In the genomic region with DNA sequence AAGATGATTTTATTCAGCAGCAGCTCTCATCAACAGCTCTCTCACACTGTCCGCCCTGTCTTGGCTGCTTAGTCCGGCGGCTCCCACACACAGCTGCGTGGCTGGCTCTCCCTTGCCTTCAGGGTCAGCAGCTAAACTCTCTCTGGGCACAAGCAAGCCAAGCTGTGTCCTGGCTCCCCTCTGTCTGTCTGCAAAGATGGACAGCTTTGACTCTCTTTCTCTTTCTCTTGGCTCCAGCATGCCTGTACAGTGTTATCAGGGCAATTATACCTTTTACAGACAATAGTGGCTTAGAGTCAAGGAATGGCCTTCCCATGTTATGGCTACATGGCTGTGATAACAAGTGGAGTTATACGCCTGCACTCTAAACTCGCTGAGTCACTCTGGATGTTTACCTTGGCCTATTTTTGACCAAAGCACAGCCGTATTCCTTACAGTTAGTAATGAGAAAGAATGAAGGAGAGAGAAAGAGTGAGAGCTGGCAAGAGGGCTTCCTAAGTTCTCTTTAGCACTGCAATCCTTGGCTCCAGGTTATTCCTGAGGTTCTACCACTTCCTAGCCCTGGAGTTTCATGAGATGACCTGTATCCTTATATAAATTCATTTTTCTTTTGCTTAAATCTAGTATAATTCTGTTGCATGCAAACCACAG, we compare ENCODE assay signal across 10 cellular contexts. TPM values are rescaled to one million over a fixed set of nuclear protein-coding genes. Genes with fewer than 3 reads are reported as not detected.
DNase-seq lines count a peak whose midpoint lies in the region; ATAC-seq, FAIRE-seq and TF ChIP-seq lines count a peak whose summit lies in the region.
"Had no signal": no experiment of that assay in that cellular context is flagged by ENCODE, and none has a peak within 500 bp of the region (broad histone marks: within the 10 kb centered on the region; RNA-seq: fewer than 3 reads in every experiment).

No MANE protein-coding gene starts in this region.

- H3K4me3 ChIP-seq in breast epithelium (no peak overlapping the region), HepG2 (replicated peaks in 1 of 3; ENCODE audit: insufficient read depth in 1 of 3, low read depth in 2 of 3, low read length in 3 of 3) (no peak overlapping the region; a peak in 1 of 6 replicates), thoracic aorta (peak overlapping the region; percentile 29)

- no peak overlapping the region for H3K27ac Mint-ChIP-seq in stimulated activated memory B cell treated with anti-CD40 and anti-IgM and Interleukin-4, amounts not matched to agents 10 μg/mL and 1 μg/mL and 100 μg/mL, for 72 hours
- H3K27ac Mint-ChIP-seq in naive thymus-derived CD8-positive, alpha-beta T cell = no peak overlapping the region

- peak; percentile 59 for DNase-seq in LoVo (ENCODE audit: low spot score)
- DNase-seq in breast epithelium (ENCODE audit: low spot score in 2 of 2) = no peak
- DNase-seq in HepG2 (ENCODE audit: low spot score) = peak; percentile 89
- no peak for DNase-seq in thoracic aorta (ENCODE audit: low spot score)
- no peak for DNase-seq in foreskin keratinocyte
- DNase-seq in naive thymus-derived CD8-positive, alpha-beta T cell = no peak
- DNase-seq: activated effector memory CD4-positive, alpha-beta T cell treated with anti-CD3 and anti-CD28 coated beads, Interleukin-2, amount 50 U/mL, for 16 hours had no signal

- no peak overlapping the region for H2AFZ ChIP-seq in HepG2 (ENCODE audit: low read length)

- FAIRE-seq in HepG2 (lab: Jason Lieb, UNC) = peak; percentile 76
- FAIRE-seq: islet of Langerhans had no signal

- TF ChIP-seq POLR2A in breast epithelium (IDR thresholded peaks at IDR 0.05) = no peak
- TF ChIP-seq POLR2A in HepG2 (IDR thresholded peaks at IDR 0.05; ENCODE audit: insufficient read depth in 1 of 2, low read depth in 2 of 2, low read length in 2 of 2) = no peak

- H3K4me1 Mint-ChIP-seq in stimulated activated memory B cell treated with anti-CD40 and anti-IgM and Interleukin-4, amounts not matched to agents 10 μg/mL and 1 μg/mL and 100 μg/mL, for 72 hours = no peaks in the 10 kb centered on the region
- H3K4me1 Mint-ChIP-seq in naive thymus-derived CD8-positive, alpha-beta T cell = no peaks in the 10 kb centered on the region

- H3K79me2 ChIP-seq in HepG2 (ENCODE audit: insufficient read depth, low read length) = no peaks in the 10 kb centered on the region

- peak overlapping the region; percentile 62 to 70 for H3K27ac ChIP-seq in breast epithelium
- H3K27ac ChIP-seq in HepG2 (ENCODE audit: extremely low read length, insufficient read depth, low read length) = peak overlapping the region; percentile 96
- peak overlapping the region; percentile 46 to 69 for H3K27ac ChIP-seq in thoracic aorta
- no peak overlapping the region for H3K27ac ChIP-seq in foreskin keratinocyte

- H3K4me1 ChIP-seq in breast epithelium = peaks cover 0 to 4% of the 10 kb centered on the region in 2 donors
- peaks cover 54% of the 10 kb centered on the region for H3K4me1 ChIP-seq in HepG2 (ENCODE audit: insufficient read depth, low read length)
- H3K4me1 ChIP-seq in thoracic aorta (ENCODE audit: control insufficient read depth in 1 of 2, low read depth in 2 of 2) = peaks cover 10 to 25% of the 10 kb centered on the region in 2 donors
- H3K4me1 ChIP-seq in foreskin keratinocyte = no peaks in the 10 kb centered on the region

- intact Hi-C loops in breast epithelium (cut with DNase I; ENCODE audit: low total_unique reads) (no loop called here), HepG2 (cut with micrococcal nuclease; ENCODE audit: unreplicated experiment) (no loop called here)

- peak; percentile 83 for ATAC-seq in HepG2
- peak; percentile 59 for ATAC-seq in thoracic aorta (ENCODE audit: insufficient number of reproducible peaks, low FRiP score, low read depth)
- ATAC-seq in HG03439 (IDR thresholded peaks at IDR 0.05; ENCODE audit: unreplicated experiment) = no peak
- no peak for ATAC-seq in stimulated activated memory B cell treated with anti-CD40 and anti-IgM and Interleukin-4, amounts not matched to agents 10 μg/mL and 1 μg/mL and 100 μg/mL, for 72 hours
- no peak for ATAC-seq in foreskin keratinocyte
- no peak for ATAC-seq in naive thymus-derived CD8-positive, alpha-beta T cell

- TF ChIP-seq EP300 in HepG2 (IDR thresholded peaks at IDR 0.05; ENCODE audit: low read depth in 2 of 2, low read length in 2 of 2) (peak; percentile 17 to 68; a peak in 2 of 4 replicates), HepG2 (CRISPR knock-in tag; IDR thresholded peaks at IDR 0.05; ENCODE audit: borderline replicate concordance) (peak; percentile 71)

- H4K20me1 ChIP-seq in HepG2 (ENCODE audit: insufficient read depth, low read length) = no peaks in the 10 kb centered on the region

- H3K27me3 Mint-ChIP-seq in stimulated activated memory B cell treated with anti-CD40 and anti-IgM and Interleukin-4, amounts not matched to agents 10 μg/mL and 1 μg/mL and 100 μg/mL, for 72 hours = no peaks in the 10 kb centered on the region
- H3K27me3 Mint-ChIP-seq in naive thymus-derived CD8-positive, alpha-beta T cell = peaks cover 0 to 10% (median 0%) of the 10 kb centered on the region in 5 donors

- H3K27me3 ChIP-seq in breast epithelium (no peaks in the 10 kb centered on the region), HepG2 (ENCODE audit: control insufficient read depth in 1 of 2, insufficient read depth in 2 of 2, low read length in 2 of 2) (no peaks in the 10 kb centered on the region), thoracic aorta (replicated peaks; ENCODE audit: insufficient read depth) (no peaks in the 10 kb centered on the region), foreskin keratinocyte (no peaks in the 10 kb centered on the region)

- peak overlapping the region; percentile 79 for H3K9ac ChIP-seq in HepG2 (ENCODE audit: insufficient read depth, low read depth, low read length)

- no peak for TF ChIP-seq RAD21 in HepG2 (CRISPR knock-in tag; IDR thresholded peaks at IDR 0.05)

- POLR2A ChIA-PET in HepG2 (lab: Yijun Ruan, JAX) = interaction anchor here (1.1 to 2.6 kb wide), 6 partner anchors 32 to 256 kb away, joined by 3 to 12 read pairs (median 6); a partner anchor contains a TSS
- POLR2A ChIA-PET in naive thymus-derived CD8-positive, alpha-beta T cell (lab: Charles Lee) = interaction anchor here (0.8 kb wide), 1 partner anchor 12 kb away, joined by 3 read pairs; no protein-coding TSS in a partner anchor

- CTCF ChIA-PET in HepG2 (lab: Yijun Ruan, JAX; ENCODE audit: low intra/inter-chr PET ratio, low total read pairs) = no interaction called here

- 2% methylated on average over 3 of the region's 7 CpGs for WGBS in HepG2 (ENCODE audit: low lambda C conversion rate)

- no peaks in the 10 kb centered on the region for H3K36me3 Mint-ChIP-seq in stimulated activated memory B cell treated with anti-CD40 and anti-IgM and Interleukin-4, amounts not matched to agents 10 μg/mL and 1 μg/mL and 100 μg/mL, for 72 hours
- peaks cover 5 to 7% (median 6%) of the 10 kb centered on the region in 3 donors for H3K36me3 Mint-ChIP-seq in naive thymus-derived CD8-positive, alpha-beta T cell

- peaks cover 5% of the 10 kb centered on the region for H3K9me3 Mint-ChIP-seq in stimulated activated memory B cell treated with anti-CD40 and anti-IgM and Interleukin-4, amounts not matched to agents 10 μg/mL and 1 μg/mL and 100 μg/mL, for 72 hours
- H3K9me3 Mint-ChIP-seq in naive thymus-derived CD8-positive, alpha-beta T cell = peaks cover 0 to 9% (median 4%) of the 10 kb centered on the region in 9 donors

- no peak for TF ChIP-seq CTCF in breast epithelium (IDR thresholded peaks at IDR 0.05)
- TF ChIP-seq CTCF in HepG2 (CRISPR knock-in tag; IDR thresholded peaks at IDR 0.05) = no peak
- no peak for TF ChIP-seq CTCF in thoracic aorta (IDR thresholded peaks at IDR 0.05)
- TF ChIP-seq CTCF in foreskin keratinocyte (conservative IDR thresholded peaks at IDR 0.05) = no peak

- H3K4me3 Mint-ChIP-seq in stimulated activated memory B cell treated with anti-CD40 and anti-IgM and Interleukin-4, amounts not matched to agents 10 μg/mL and 1 μg/mL and 100 μg/mL, for 72 hours = no peak overlapping the region
- H3K4me3 Mint-ChIP-seq in naive thymus-derived CD8-positive, alpha-beta T cell = no peak overlapping the region

- H3K9me3 ChIP-seq in breast epithelium = no peaks in the 10 kb centered on the region
- no peaks in the 10 kb centered on the region for H3K9me3 ChIP-seq in HepG2 (ENCODE audit: low read length)
- no peaks in the 10 kb centered on the region for H3K9me3 ChIP-seq in thoracic aorta

- H3K36me3 ChIP-seq in breast epithelium (no peaks in the 10 kb centered on the region), HepG2 (replicated peaks in 1 of 2; ENCODE audit: control insufficient read depth in 1 of 2, insufficient read depth in 2 of 2, low read length in 2 of 2) (no peaks in the 10 kb centered on the region), thoracic aorta (no peaks in the 10 kb centered on the region)

- BruUV-seq in HepG2 (replicated peaks; lab: Mats Ljungman, UMichigan) = no TSS peak

- H3K4me2 ChIP-seq in HepG2 (ENCODE audit: low read depth, low read length) = peak overlapping the region; percentile 54

- in situ Hi-C loops in HepG2 (cut with HindIII; ENCODE audit: extremely low pct_ligation_motif_present, low pct_unique_long_range_greater_than_20kb) = no loop called here

RNA-seq across cellular contexts. Expression of a gene that starts 59.9 kb away (rescaled TPM):
- total RNA-seq in breast epithelium (1 to 10 TPM; 1.6 to 4.5 (median 3.3) TPM), HepG2 (2016; rRNA removed; fragmentation: Illumina TruSeq; extraction: Trizol) (11.0 and 13.5 TPM in 2 replicates), thoracic aorta (1 to 10 TPM; 2.0 to 3.5 TPM), foreskin keratinocyte (not detected in 2 replicates)
- 3.1 and 3.4 TPM in 2 replicates for total RNA-seq in HepG2 (2016; cell fraction: cytosol; rRNA removed; fragmentation: Illumina TruSeq; extraction: Trizol; ENCODE audit: low read depth)
- 11.1 and 12.4 TPM in 2 replicates for total RNA-seq in HepG2 (2016; cell fraction: insoluble cytoplasmic fraction; rRNA removed; fragmentation: Illumina TruSeq; extraction: Trizol)
- 4.6 and 5.3 TPM in 2 replicates for total RNA-seq in HepG2 (2016; cell fraction: membrane; rRNA removed; fragmentation: Illumina TruSeq; extraction: Trizol)
- 11.7 and 12.3 TPM in 2 replicates for total RNA-seq in HepG2 (2016; cell fraction: nucleus; rRNA removed; fragmentation: Illumina TruSeq; extraction: Trizol)
- polyA plus RNA-seq in HepG2 (2011; rRNA removed) (20.6 and 22.0 TPM in 2 replicates), foreskin keratinocyte (not detected in 2 replicates)
- polyA plus RNA-seq in HepG2 (2011; cell fraction: cytosol; rRNA removed) = 12.4 and 16.3 TPM in 2 replicates
- 36.8 and 39.3 TPM in 2 replicates for polyA plus RNA-seq in HepG2 (2011; cell fraction: nucleus; rRNA removed)
- 14.2 and 16.1 TPM in 2 replicates for polyA plus RNA-seq in HepG2 (2012)
- polyA plus RNA-seq in HepG2 (2016; cell fraction: cytosol; fragmentation: Illumina TruSeq; extraction: Trizol; ENCODE audit: low read depth) = 0.44 and 0.45 TPM in 2 replicates
- polyA plus RNA-seq in HepG2 (2016; cell fraction: insoluble cytoplasmic fraction; fragmentation: Illumina TruSeq; extraction: Trizol; ENCODE audit: low read depth) = 10.3 and 10.4 TPM in 2 replicates
- polyA plus RNA-seq in HepG2 (2016; cell fraction: membrane; fragmentation: Illumina TruSeq; extraction: Trizol; ENCODE audit: low read depth) = 1.5 and 1.9 TPM in 2 replicates
- 15.8 and 16.6 TPM in 2 replicates for polyA plus RNA-seq in HepG2 (2016; cell fraction: nucleus; fragmentation: Illumina TruSeq; extraction: Trizol; ENCODE audit: insufficient read depth, low read depth)
- polyA minus RNA-seq in HepG2 (2011; rRNA and poly(A)+ RNA removed; ENCODE audit: low replicate concordance) = 10.3 and 47.4 TPM in 2 replicates
- 10.9 and 13.2 TPM in 2 replicates for polyA minus RNA-seq in HepG2 (2011; cell fraction: cytosol; rRNA and poly(A)+ RNA removed)
- polyA minus RNA-seq in HepG2 (2011; cell fraction: nucleus; rRNA and poly(A)+ RNA removed) = 23.5 and 24.5 TPM in 2 replicates
- total RNA-seq in naive thymus-derived CD8-positive, alpha-beta T cell = 1 to 10 TPM; 1.2 TPM
- polyA plus RNA-seq in naive thymus-derived CD8-positive, alpha-beta T cell = under 1 TPM; 0.57 to 0.85 (median 0.65) TPM

Comparison
In these comparisons a context has a peak if more than half of its experiments do, and no peak if none do; other contexts are left out.
1. DNase-seq: peak in LoVo (single experiment) and HepG2 (single experiment); none in breast epithelium (0 of 2), thoracic aorta (single experiment), foreskin keratinocyte (0 of 2) and naive thymus-derived CD8-positive, alpha-beta T cell (0 of 10).
2. ATAC-seq: peak in HepG2 (single experiment) and thoracic aorta (single experiment); none in HG03439 (single experiment), stimulated activated memory B cell treated with anti-CD40 and anti-IgM and Interleukin-4, amounts not matched to agents 10 μg/mL and 1 μg/mL and 100 μg/mL, for 72 hours (single experiment), foreskin keratinocyte (single experiment) and naive thymus-derived CD8-positive, alpha-beta T cell (0 of 2).